29 cellular contexts compared by ENCODE assay signal in the genomic region with DNA sequence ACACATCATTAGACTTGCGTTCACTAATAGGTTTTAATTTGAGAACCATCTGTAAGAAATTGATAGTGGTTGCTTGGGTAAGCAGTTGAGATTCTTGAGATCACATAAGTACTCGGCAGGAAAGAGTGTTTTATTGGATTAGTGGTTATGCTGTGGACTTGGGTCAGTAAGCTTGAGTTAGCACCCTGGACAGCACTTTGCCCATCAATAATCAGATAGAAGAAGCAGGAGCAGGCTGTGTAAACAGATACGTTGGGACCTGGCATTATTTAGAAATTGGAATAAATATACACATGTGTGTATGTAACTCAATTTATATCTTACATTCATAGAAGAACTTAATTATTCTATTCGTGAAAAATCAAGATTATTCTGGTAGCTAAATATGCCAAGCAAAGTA.
DNase-seq lines count a peak whose midpoint lies in the region; ATAC-seq and TF ChIP-seq lines count a peak whose summit lies in the region.
"Had no signal": no experiment of that assay in that cellular context is flagged by ENCODE, and none has a peak within 500 bp of the region (broad histone marks: within the 10 kb centered on the region; RNA-seq: fewer than 3 reads in every experiment).

No MANE protein-coding gene starts in this region.

- H3K4me3 Mint-ChIP-seq in nephron progenitor cell (no peak overlapping the region), Calu3 (ENCODE audit: low read depth, unreplicated experiment) (no peak overlapping the region)
- H3K4me3 Mint-ChIP-seq: activated naive CD8-positive, alpha-beta T cell treated with anti-CD3 and anti-CD28 coated beads, Interleukin-2, amount 10 ng/mL, durations not matched to agents 7 days and 5 days; brain; memory B cell; stimulated activated naive CD8-positive, alpha-beta T cell treated with anti-CD3 and anti-CD28 coated beads, Interleukin-15, Interleukin-2, amounts not matched to agents 100 ng/mL and 50 ng/mL, for 24 hours had no signal

- no peak overlapping the region for H3K4me2 ChIP-seq in SK-N-SH

- H3K79me2 ChIP-seq in SK-N-SH (ENCODE audit: insufficient read depth): no peaks in the 10 kb centered on the region

- H4K20me1 ChIP-seq in SK-N-SH (ENCODE audit: insufficient read depth): no peaks in the 10 kb centered on the region

- no peaks in the 10 kb centered on the region for H3F3A ChIP-seq in SK-N-SH (replicated peaks; ENCODE audit: insufficient read depth)

- no peaks in the 10 kb centered on the region for H3K9me2 ChIP-seq in SK-N-SH

- H3K4me3 ChIP-seq in SK-N-SH (ENCODE audit: low read depth in 2 of 2, low read length in 1 of 2) (no peak overlapping the region), epithelial cell of esophagus (ENCODE audit: low read length) (no peak overlapping the region), H7 (ENCODE audit: insufficient read depth, low read depth, low read length) (no peak overlapping the region)
- H3K4me3 ChIP-seq: dorsolateral prefrontal cortex, esophagus squamous epithelium, heart right ventricle, spleen had no signal

- DNase-seq in SK-N-SH: no peak
- peak; percentile 35 for DNase-seq in OCI-M1 (lab: John Stamatoyannopoulos, UW)
- DNase-seq in epithelial cell of esophagus (ENCODE audit: low read depth): peak; percentile 53
- DNase-seq in nephron progenitor cell: peak; percentile 24
- no peak for DNase-seq in NCI-H748 treated with DMSO at 0.1 percent for 48 hours (lab: John Stamatoyannopoulos, UW)
- no peak for DNase-seq in Calu3
- DNase-seq in H7: no peak
- DNase-seq: activated CD4-positive, alpha-beta T cell treated with anti-CD3 and anti-CD28 coated beads, Interleukin-2, amount 50 U/mL, for 48 hours; activated gamma-delta T cell treated with Interleukin-2 at 50 U/mL for 16 hours; activated naive CD8-positive, alpha-beta T cell treated with anti-CD3 and anti-CD28 coated beads, Interleukin-2, amount 10 ng/mL, durations not matched to agents 7 days and 5 days; activated T-cell treated with anti-CD3 and anti-CD28 coated beads, Interleukin-2, amount 50 U/mL, for 48 hours; DMS79; dorsolateral prefrontal cortex; esophagus squamous epithelium; foreskin melanocyte; heart right ventricle; KBM-7; left colon; NCI-H1436; NCI-H2081 treated with DMSO at 0.1 percent for 48 hours; NCI-H226; right cardiac atrium; spleen; stimulated activated CD8-positive, alpha-beta memory T cell treated with anti-CD3 and anti-CD28 coated beads, Interleukin-4, amount 100 ng/mL, for 48 hours had no signal

- H3K27me3 Mint-ChIP-seq in nephron progenitor cell (ENCODE audit: low read depth, poor library complexity) (no peaks in the 10 kb centered on the region), Calu3 (ENCODE audit: unreplicated experiment) (no peaks in the 10 kb centered on the region)
- H3K27me3 Mint-ChIP-seq: activated naive CD8-positive, alpha-beta T cell treated with anti-CD3 and anti-CD28 coated beads, Interleukin-2, amount 10 ng/mL, durations not matched to agents 7 days and 5 days; brain; memory B cell; stimulated activated naive CD8-positive, alpha-beta T cell treated with anti-CD3 and anti-CD28 coated beads, Interleukin-15, Interleukin-2, amounts not matched to agents 100 ng/mL and 50 ng/mL, for 24 hours had no signal

- WGBS in SK-N-SH (ENCODE audit: low lambda C conversion rate): 1% methylated on average over 4 of the region's 4 CpGs

- no peak for TF ChIP-seq CTCF in SK-N-SH (IDR thresholded peaks at IDR 0.05)
- no peak for TF ChIP-seq CTCF in epithelial cell of esophagus (IDR thresholded peaks at IDR 0.05; ENCODE audit: insufficient read depth, low read depth, low read length, missing control alignments)
- TF ChIP-seq CTCF in nephron progenitor cell (IDR thresholded peaks at IDR 0.05): no peak
- no peak for TF ChIP-seq CTCF in Calu3 (IDR thresholded peaks at IDR 0.05; ENCODE audit: unreplicated experiment)

- H3K36me3 Mint-ChIP-seq in nephron progenitor cell (ENCODE audit: low read depth): no peaks in the 10 kb centered on the region
- no peaks in the 10 kb centered on the region for H3K36me3 Mint-ChIP-seq in Calu3 (ENCODE audit: insufficient read depth, unreplicated experiment)
- H3K36me3 Mint-ChIP-seq: activated naive CD8-positive, alpha-beta T cell treated with anti-CD3 and anti-CD28 coated beads, Interleukin-2, amount 10 ng/mL, durations not matched to agents 7 days and 5 days; brain; memory B cell had no signal

- POLR2A ChIA-PET in SK-N-SH (lab: Yijun Ruan, JAX): no interaction called here

- H2AFZ ChIP-seq in SK-N-SH (ENCODE audit: low read depth): no peak overlapping the region

- no peaks in the 10 kb centered on the region for H3K36me3 ChIP-seq in SK-N-SH (replicated peaks in 1 of 2; ENCODE audit: control insufficient read depth in 1 of 2, insufficient read depth in 2 of 2, low read length in 1 of 2)
- no peaks in the 10 kb centered on the region for H3K36me3 ChIP-seq in H7 (replicated peaks; ENCODE audit: control insufficient read depth, insufficient read depth, low read length)
- H3K36me3 ChIP-seq: esophagus squamous epithelium, heart right ventricle, spleen had no signal

- no peaks in the 10 kb centered on the region for H3K9me3 Mint-ChIP-seq in nephron progenitor cell
- H3K9me3 Mint-ChIP-seq in Calu3 (ENCODE audit: low read depth, unreplicated experiment): no peaks in the 10 kb centered on the region
- H3K9me3 Mint-ChIP-seq: activated naive CD8-positive, alpha-beta T cell treated with anti-CD3 and anti-CD28 coated beads, Interleukin-2, amount 10 ng/mL, durations not matched to agents 7 days and 5 days had no signal

- no peaks in the 10 kb centered on the region for H3K9me3 ChIP-seq in SK-N-SH
- H3K9me3 ChIP-seq: esophagus squamous epithelium had no signal

- H3K4me1 Mint-ChIP-seq in nephron progenitor cell (no peaks in the 10 kb centered on the region), Calu3 (ENCODE audit: low read depth, unreplicated experiment) (no peaks in the 10 kb centered on the region)
- H3K4me1 Mint-ChIP-seq: activated naive CD8-positive, alpha-beta T cell treated with anti-CD3 and anti-CD28 coated beads, Interleukin-2, amount 10 ng/mL, durations not matched to agents 7 days and 5 days; brain; memory B cell had no signal

- H3K27me3 ChIP-seq in SK-N-SH (ENCODE audit: insufficient read depth): no peaks in the 10 kb centered on the region
- no peaks in the 10 kb centered on the region for H3K27me3 ChIP-seq in H7 (ENCODE audit: control insufficient read depth, insufficient read depth, low read length)
- H3K27me3 ChIP-seq: esophagus squamous epithelium, heart right ventricle, spleen had no signal

- no peak for TF ChIP-seq RAD21 in SK-N-SH (IDR thresholded peaks at IDR 0.05; ENCODE audit: low read length)

- no TSS peak for BruUV-seq in Calu3 (replicated peaks; lab: Mats Ljungman, UMichigan)

- intact Hi-C loops in Calu3 (cut with micrococcal nuclease; ENCODE audit: unreplicated experiment): no loop called here

- no peak for ATAC-seq in SK-N-SH treated with all-trans-retinoic acid at 6 μM for 48 hours
- ATAC-seq: heart right ventricle, left colon, right cardiac atrium had no signal

- H3K27ac Mint-ChIP-seq in nephron progenitor cell: no peak overlapping the region
- no peak overlapping the region for H3K27ac Mint-ChIP-seq in Calu3 (ENCODE audit: unreplicated experiment)
- H3K27ac Mint-ChIP-seq: activated naive CD8-positive, alpha-beta T cell treated with anti-CD3 and anti-CD28 coated beads, Interleukin-2, amount 10 ng/mL, durations not matched to agents 7 days and 5 days; brain; memory B cell; stimulated activated naive CD8-positive, alpha-beta T cell treated with anti-CD3 and anti-CD28 coated beads, Interleukin-15, Interleukin-2, amounts not matched to agents 100 ng/mL and 50 ng/mL, for 24 hours had no signal

- no peak overlapping the region for H3K27ac ChIP-seq in SK-N-SH (ENCODE audit: low read depth in 2 of 2, low read length in 1 of 2)
- H3K27ac ChIP-seq: 22Rv1, dorsolateral prefrontal cortex, esophagus squamous epithelium, heart right ventricle, spleen had no signal

- H3K9ac ChIP-seq in SK-N-SH: no peak overlapping the region

- CTCF ChIA-PET in SK-N-SH (lab: Yijun Ruan, JAX): no interaction called here
- CTCF ChIA-PET in Calu3 (lab: Charles Lee): no interaction called here

- no peaks in the 10 kb centered on the region for H3K4me1 ChIP-seq in SK-N-SH (ENCODE audit: control insufficient read depth in 1 of 2, insufficient read depth in 2 of 2, low read depth in 1 of 2, low read length in 1 of 2)
- H3K4me1 ChIP-seq: esophagus squamous epithelium, heart right ventricle, spleen had no signal

- no peak for TF ChIP-seq EP300 in SK-N-SH (IDR thresholded peaks at IDR 0.05; ENCODE audit: borderline replicate concordance in 1 of 2, low read depth in 1 of 2, low read length in 1 of 2)

TF ChIP-seq in SK-N-SH treated with all-trans-retinoic acid at 6 μM for 48 hours, 23 proteins besides CTCF, POLR2A, EP300 and RAD21 (continues in another document):
- TF ChIP-seq ZNF565 (CRISPR knock-in tag; conservative IDR thresholded peaks at IDR 0.05; ENCODE audit: low read depth): no peak
- no peak for TF ChIP-seq GLIS3 (CRISPR knock-in tag; IDR thresholded peaks at IDR 0.05)
- TF ChIP-seq TCF4 (CRISPR knock-in tag; IDR thresholded peaks at IDR 0.05; ENCODE audit: borderline replicate concordance): no peak
- no peak for TF ChIP-seq ZFP3 (CRISPR knock-in tag; IDR thresholded peaks at IDR 0.05)
- TF ChIP-seq ZC3H10 (CRISPR knock-in tag; IDR thresholded peaks at IDR 0.05): no peak
- TF ChIP-seq, protein P1, sequence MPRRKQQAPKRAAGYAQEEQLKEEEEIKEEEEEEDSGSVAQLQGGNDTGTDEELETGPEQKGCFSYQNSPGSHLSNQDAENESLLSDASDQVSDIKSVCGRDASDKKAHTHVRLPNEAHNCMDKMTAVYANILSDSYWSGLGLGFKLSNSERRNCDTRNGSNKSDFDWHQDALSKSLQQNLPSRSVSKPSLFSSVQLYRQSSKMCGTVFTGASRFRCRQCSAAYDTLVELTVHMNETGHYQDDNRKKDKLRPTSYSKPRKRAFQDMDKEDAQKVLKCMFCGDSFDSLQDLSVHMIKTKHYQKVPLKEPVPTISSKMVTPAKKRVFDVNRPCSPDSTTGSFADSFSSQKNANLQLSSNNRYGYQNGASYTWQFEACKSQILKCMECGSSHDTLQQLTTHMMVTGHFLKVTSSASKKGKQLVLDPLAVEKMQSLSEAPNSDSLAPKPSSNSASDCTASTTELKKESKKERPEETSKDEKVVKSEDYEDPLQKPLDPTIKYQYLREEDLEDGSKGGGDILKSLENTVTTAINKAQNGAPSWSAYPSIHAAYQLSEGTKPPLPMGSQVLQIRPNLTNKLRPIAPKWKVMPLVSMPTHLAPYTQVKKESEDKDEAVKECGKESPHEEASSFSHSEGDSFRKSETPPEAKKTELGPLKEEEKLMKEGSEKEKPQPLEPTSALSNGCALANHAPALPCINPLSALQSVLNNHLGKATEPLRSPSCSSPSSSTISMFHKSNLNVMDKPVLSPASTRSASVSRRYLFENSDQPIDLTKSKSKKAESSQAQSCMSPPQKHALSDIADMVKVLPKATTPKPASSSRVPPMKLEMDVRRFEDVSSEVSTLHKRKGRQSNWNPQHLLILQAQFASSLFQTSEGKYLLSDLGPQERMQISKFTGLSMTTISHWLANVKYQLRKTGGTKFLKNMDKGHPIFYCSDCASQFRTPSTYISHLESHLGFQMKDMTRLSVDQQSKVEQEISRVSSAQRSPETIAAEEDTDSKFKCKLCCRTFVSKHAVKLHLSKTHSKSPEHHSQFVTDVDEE (CRISPR knock-in tag; IDR thresholded peaks at IDR 0.05): no peak
- no peak for TF ChIP-seq ESRRG (CRISPR knock-in tag; IDR thresholded peaks at IDR 0.05)
- no peak for TF ChIP-seq TOX (CRISPR knock-in tag; IDR thresholded peaks at IDR 0.05; ENCODE audit: borderline replicate concordance)

Comparison
In these comparisons a context has a peak if more than half of its experiments do, and no peak if none do; other contexts are left out.
1. DNase-seq: peak in OCI-M1 (single experiment), epithelial cell of esophagus (single experiment) and nephron progenitor cell (single experiment); none in SK-N-SH (single experiment), NCI-H748 treated with DMSO at 0.1 percent for 48 hours (single experiment), Calu3 (single experiment) and H7 (single experiment).